In genomic region chr5:108171759-108172158, GRCh38 we compare ENCODE assay signal across 29 cellular contexts.
"Had no signal": no experiment of that assay in that cellular context is flagged by ENCODE, and none has a peak within 500 bp of the region (broad histone marks: within the 10 kb centered on the region; RNA-seq: fewer than 3 reads in every experiment).

No MANE protein-coding gene starts in this region.

- H3K36me3 ChIP-seq: colonic mucosa, esophagus muscularis mucosa, gastrocnemius medialis, heart left ventricle had no signal

- H3K4me1 ChIP-seq: colonic mucosa, esophagus muscularis mucosa, esophagus squamous epithelium, foreskin keratinocyte, gastroesophageal sphincter, heart left ventricle, heart right ventricle had no signal

- H2AFZ ChIP-seq: hepatocyte had no signal

- DNase-seq: colonic mucosa; cortex of kidney; dermis blood vessel endothelial cell; dorsolateral prefrontal cortex; effector CD4-positive, alpha-beta T cell; effector CD8-positive, alpha-beta T cell; effector memory CD4-positive, alpha-beta T cell; effector memory CD8-positive, alpha-beta T cell; endodermal cell; erythroblast; esophagus squamous epithelium; foreskin fibroblast; foreskin keratinocyte; foreskin melanocyte; gastrocnemius medialis; glutamatergic neuron; head of caudate nucleus; heart left ventricle; heart right ventricle had no signal

- H3K27ac ChIP-seq: colonic mucosa, coronary artery, dorsolateral prefrontal cortex, epithelial cell of prostate, esophagus muscularis mucosa, esophagus squamous epithelium, foreskin keratinocyte, gastrocnemius medialis, gastroesophageal sphincter, heart left ventricle, heart right ventricle, hepatocyte had no signal

- H3K79me2 ChIP-seq: hepatocyte had no signal

- ATAC-seq: effector memory CD8-positive, alpha-beta T cell; esophagus mucosa; foreskin keratinocyte; gastrocnemius medialis; gastroesophageal sphincter; heart left ventricle; heart right ventricle had no signal

- H3K27me3 Mint-ChIP-seq: dendritic cell treated with granulocyte-macrophage colony-stimulating factor and Interleukin-4, amounts not matched to agents 40 ng/mL and 50 ng/mL, for 4 days; effector memory CD8-positive, alpha-beta T cell had no signal

- H3K4me3 Mint-ChIP-seq: dendritic cell treated with granulocyte-macrophage colony-stimulating factor and Interleukin-4, amounts not matched to agents 40 ng/mL and 50 ng/mL, for 4 days; effector memory CD8-positive, alpha-beta T cell; endodermal cell had no signal

- H3K4me3 ChIP-seq: colonic mucosa, coronary artery, dorsolateral prefrontal cortex, esophagus muscularis mucosa, esophagus squamous epithelium, gastrocnemius medialis, gastroesophageal sphincter, heart left ventricle, heart right ventricle, hepatocyte had no signal

- FAIRE-seq: endometrium, endothelial cell of umbilical vein, frontal cortex had no signal

- H3K9me3 Mint-ChIP-seq: dendritic cell treated with granulocyte-macrophage colony-stimulating factor and Interleukin-4, amounts not matched to agents 40 ng/mL and 50 ng/mL, for 4 days; effector memory CD8-positive, alpha-beta T cell had no signal

- H3K9me3 ChIP-seq: colonic mucosa, esophagus muscularis mucosa, esophagus squamous epithelium, gastrocnemius medialis, gastroesophageal sphincter, heart left ventricle, heart right ventricle had no signal

- H3K4me2 ChIP-seq: hepatocyte had no signal

- H3K27ac Mint-ChIP-seq: dendritic cell treated with granulocyte-macrophage colony-stimulating factor and Interleukin-4, amounts not matched to agents 40 ng/mL and 50 ng/mL, for 4 days; effector memory CD8-positive, alpha-beta T cell; endodermal cell had no signal

- H3K27me3 ChIP-seq: colonic mucosa, dorsolateral prefrontal cortex, esophagus muscularis mucosa, esophagus squamous epithelium, foreskin keratinocyte, gastrocnemius medialis, gastroesophageal sphincter, heart left ventricle, heart right ventricle, hepatocyte had no signal
